16 cellular contexts compared by ENCODE assay signal in genomic region chr11:72657356-72657755, GRCh38.
"Had no signal": no experiment of that assay in that cellular context is flagged by ENCODE, and none has a peak within 500 bp of the region (broad histone marks: within the 10 kb centered on the region; RNA-seq: fewer than 3 reads in every experiment).

No MANE protein-coding gene starts in this region.

- DNase-seq: cerebellar nuclear complex; colonic mucosa; dermis blood vessel endothelial cell; effector memory CD4-positive, alpha-beta T cell; gastrocnemius medialis; islet precursor cell; left ventricle myocardium inferior; lower lobe of right lung; natural killer cell; small intestine; stimulated activated CD4-positive, alpha-beta T cell treated with anti-CD3 and anti-CD28 coated beads, Interleukin-12 subunit alpha, Interleukin-12 subunit beta, amount 100 ng/mL, for 4 hours; stimulated activated naive CD4-positive, alpha-beta T cell treated with Interleukin-2 at 50 U/mL for 16 hours; trophoblast cell had no signal

- H3K27ac ChIP-seq: colonic mucosa, epithelial cell of prostate, esophagus muscularis mucosa, gastrocnemius medialis, left ventricle myocardium inferior, lower lobe of right lung had no signal

- H3K27me3 ChIP-seq: colonic mucosa, gastrocnemius medialis had no signal

- ATAC-seq: gastrocnemius medialis, lower lobe of right lung, natural killer cell, right cardiac atrium had no signal

- H3K9me3 ChIP-seq: colonic mucosa, esophagus muscularis mucosa, gastrocnemius medialis, left ventricle myocardium inferior, lower lobe of right lung had no signal

- H3K4me3 ChIP-seq: colonic mucosa, esophagus muscularis mucosa, gastrocnemius medialis, left ventricle myocardium inferior, lower lobe of right lung had no signal

- H3K4me1 ChIP-seq: colonic mucosa, esophagus muscularis mucosa, left ventricle myocardium inferior, lower lobe of right lung had no signal

- H3K36me3 ChIP-seq: colonic mucosa, esophagus muscularis mucosa, gastrocnemius medialis, left ventricle myocardium inferior, lower lobe of right lung had no signal
